10 cellular contexts compared by ENCODE assay signal in genomic region chr14:49969961-49970360, GRCh38.
DNase-seq lines count a peak whose midpoint lies in the region; ATAC-seq, FAIRE-seq and TF ChIP-seq lines count a peak whose summit lies in the region.
"Had no signal": no experiment of that assay in that cellular context is flagged by ENCODE, and none has a peak within 500 bp of the region (broad histone marks: within the 10 kb centered on the region; RNA-seq: fewer than 3 reads in every experiment).

No MANE protein-coding gene starts in this region.

- no peak overlapping the region for H3K4ac ChIP-seq in neuronal stem cell (ENCODE audit: low read length)

- H3K4me1 ChIP-seq in CD4-positive, CD25-positive, alpha-beta regulatory T cell (ENCODE audit: control insufficient read depth, insufficient read depth, low read length, poor library complexity, severe bottlenecking): peaks cover 41% of the 10 kb centered on the region
- H3K4me1 ChIP-seq in OCI-LY1 (ENCODE audit: insufficient read depth, low read length, severe bottlenecking): peaks cover 67% of the 10 kb centered on the region
- peaks cover 2 to 9% of the 10 kb centered on the region in 2 donors for H3K4me1 ChIP-seq in neuronal stem cell (ENCODE audit: control insufficient read depth in 2 of 2, insufficient read depth in 1 of 2, low read depth in 1 of 2, low read length in 2 of 2)

- H3K4me2 ChIP-seq in OCI-LY1 (ENCODE audit: low read length) (peak overlapping the region; percentile 54), neuronal stem cell (ENCODE audit: insufficient read depth, low read length, poor library complexity, severe bottlenecking) (no peak overlapping the region)

- H2BK5ac ChIP-seq in neuronal stem cell (ENCODE audit: low read length): no peak overlapping the region

- no peak for ATAC-seq in CD4-positive, CD25-positive, alpha-beta regulatory T cell (ENCODE audit: low read depth in 2 of 2)

- H3K36me3 ChIP-seq in CD4-positive, CD25-positive, alpha-beta regulatory T cell (ENCODE audit: control insufficient read depth, insufficient read depth, low read length): no peaks in the 10 kb centered on the region
- no peaks in the 10 kb centered on the region for H3K36me3 ChIP-seq in OCI-LY1 (ENCODE audit: insufficient read depth, low read length)
- no peaks in the 10 kb centered on the region for H3K36me3 ChIP-seq in neuronal stem cell (replicated peaks in 1 of 2; ENCODE audit: control insufficient read depth in 2 of 2, insufficient read depth in 2 of 2, low read length in 2 of 2)
- H3K36me3 ChIP-seq: neutrophil had no signal

- H3K27ac ChIP-seq in CD4-positive, CD25-positive, alpha-beta regulatory T cell (ENCODE audit: insufficient read depth, low read length, poor library complexity, severe bottlenecking): peak overlapping the region; percentile 87
- peak overlapping the region; percentile 100 for H3K27ac ChIP-seq in OCI-LY1 (ENCODE audit: low read depth, low read length, poor library complexity, severe bottlenecking)
- peak overlapping the region; percentile 23 for H3K27ac ChIP-seq in cingulate gyrus (ENCODE audit: low read depth, low read length)
- no peak overlapping the region for H3K27ac ChIP-seq in neuronal stem cell (replicated peaks; ENCODE audit: low read length)
- H3K27ac ChIP-seq: neutrophil had no signal

- H3K14ac ChIP-seq in neuronal stem cell (ENCODE audit: low read length): no peak overlapping the region

- no peak for FAIRE-seq in GM19239 (lab: Jason Lieb, UNC)

- H3K4me3 ChIP-seq in CD4-positive, CD25-positive, alpha-beta regulatory T cell (ENCODE audit: low read depth, low read length): peak overlapping the region; percentile 75
- H3K4me3 ChIP-seq in OCI-LY1 (ENCODE audit: low read depth, low read length, poor library complexity, severe bottlenecking): peak overlapping the region; percentile 25
- no peak overlapping the region for H3K4me3 ChIP-seq in neuronal stem cell (ENCODE audit: low read length in 2 of 2)

- peak overlapping the region; percentile 67 for H3K9ac ChIP-seq in OCI-LY1 (ENCODE audit: low read length)
- H3K9ac ChIP-seq in neuronal stem cell (ENCODE audit: low read depth, low read length, poor library complexity): no peak overlapping the region

- no peaks in the 10 kb centered on the region for H3K27me3 Mint-ChIP-seq in CD4-positive, CD25-positive, alpha-beta regulatory T cell

- no peak overlapping the region for H2BK15ac ChIP-seq in neuronal stem cell (ENCODE audit: low read length)

- H2BK12ac ChIP-seq in neuronal stem cell (ENCODE audit: low read length): no peak overlapping the region

- H2AK5ac ChIP-seq in neuronal stem cell (ENCODE audit: low read depth, low read length): no peak overlapping the region

- H3K18ac ChIP-seq in neuronal stem cell (ENCODE audit: low read length): no peak overlapping the region

- H3K4me3 Mint-ChIP-seq in CD4-positive, CD25-positive, alpha-beta regulatory T cell: peak overlapping the region in 1 of 4 donors; percentile 41

- H3K36me3 Mint-ChIP-seq in CD4-positive, CD25-positive, alpha-beta regulatory T cell: no peaks in the 10 kb centered on the region

- no peaks in the 10 kb centered on the region for H3K9me3 ChIP-seq in CD4-positive, CD25-positive, alpha-beta regulatory T cell (ENCODE audit: control insufficient read depth in 2 of 2, low read length in 2 of 2)
- H3K9me3 ChIP-seq in OCI-LY1 (ENCODE audit: low read length) (no peaks in the 10 kb centered on the region), neuronal stem cell (replicated peaks in 1 of 2; ENCODE audit: control insufficient read depth in 2 of 2, insufficient read depth in 1 of 2, low read depth in 1 of 2, low read length in 2 of 2) (no peaks in the 10 kb centered on the region)
- H3K9me3 ChIP-seq: neutrophil had no signal

- TF ChIP-seq CTCF in OCI-LY1 (IDR thresholded peaks at IDR 0.05; ENCODE audit: low read length): no peak

- H3K9me3 Mint-ChIP-seq in CD4-positive, CD25-positive, alpha-beta regulatory T cell: no peaks in the 10 kb centered on the region

- peaks cover 22 to 56% (median 34%) of the 10 kb centered on the region in 4 donors for H3K4me1 Mint-ChIP-seq in CD4-positive, CD25-positive, alpha-beta regulatory T cell

- no peak overlapping the region for H3K23ac ChIP-seq in neuronal stem cell (ENCODE audit: low read depth, low read length, poor library complexity)

- no peaks in the 10 kb centered on the region for H3K79me1 ChIP-seq in neuronal stem cell (ENCODE audit: low read depth, low read length)

- no peak overlapping the region for H4K8ac ChIP-seq in neuronal stem cell (ENCODE audit: low read depth, low read length)

- H3K27ac Mint-ChIP-seq in CD4-positive, CD25-positive, alpha-beta regulatory T cell: peak overlapping the region; percentile 96 to 100 (median 99)

- no peaks in the 10 kb centered on the region for H3K9me2 ChIP-seq in OCI-LY1 (ENCODE audit: low read depth, low read length)

- H3K27me3 ChIP-seq in CD4-positive, CD25-positive, alpha-beta regulatory T cell (ENCODE audit: control insufficient read depth, insufficient read depth, low read length): no peaks in the 10 kb centered on the region
- H3K27me3 ChIP-seq in OCI-LY1 (ENCODE audit: insufficient read depth, low read length) (no peaks in the 10 kb centered on the region), neuronal stem cell (ENCODE audit: control insufficient read depth in 3 of 3, insufficient read depth in 3 of 3, low read depth in 1 of 3, low read length in 3 of 3) (peaks cover 0 to 4% (median 0%) of the 10 kb centered on the region in 3 experiments)
- H3K27me3 ChIP-seq: neutrophil had no signal

- DNase-seq in CD4-positive, CD25-positive, alpha-beta regulatory T cell: no peak
- DNase-seq in neuronal stem cell (ENCODE audit: low spot score) (no peak), NCI-H1930 (lab: John Stamatoyannopoulos, UW) (no peak), SKM-1 treated with dmso at 0.1 percent for 144 hours (lab: John Stamatoyannopoulos, UW; ENCODE audit: unreplicated experiment) (no peak), HPDE6-E6E7 (ENCODE audit: extremely low spot score) (no peak), GM19239 (ENCODE audit: insufficient read length, low spot score) (no peak)
- DNase-seq: activated CD4-positive, alpha-beta T cell treated with anti-CD3 and anti-CD28 coated beads for 1 hour had no signal

- no CpG with 5 or more reads among the region's 5 CpGs for WGBS in neuronal stem cell (ENCODE audit: extremely low coverage in 2 of 2, insufficient read length in 2 of 2, insufficient replicate concordance in 1 of 2), 2 donors

- no peak overlapping the region for H2BK120ac ChIP-seq in neuronal stem cell (ENCODE audit: low read depth, low read length)

- H2AFZ ChIP-seq in OCI-LY1 (ENCODE audit: low read length): peak overlapping the region; percentile 85
- H2AFZ ChIP-seq in neuronal stem cell (ENCODE audit: low read length): peak overlapping the region; percentile 64

- no peaks in the 10 kb centered on the region for H3K79me2 ChIP-seq in OCI-LY1 (ENCODE audit: insufficient read depth, low read length)

- H4K91ac ChIP-seq in neuronal stem cell (ENCODE audit: low read depth, low read length, poor library complexity): no peak overlapping the region

- peaks cover 16% of the 10 kb centered on the region for H3F3A ChIP-seq in OCI-LY1 (ENCODE audit: insufficient read depth, low read length)

- no peaks in the 10 kb centered on the region for H4K20me1 ChIP-seq in OCI-LY1 (ENCODE audit: insufficient read depth, low read length)

Comparison
In these comparisons a context has a peak if more than half of its experiments do, and no peak if none do; other contexts are left out.
1. H3K4me3 ChIP-seq: peak in CD4-positive, CD25-positive, alpha-beta regulatory T cell (single experiment) and OCI-LY1 (single experiment); none in neuronal stem cell (0 of 2).